ENCODE assay signal across 18 cellular contexts in the genomic region with DNA sequence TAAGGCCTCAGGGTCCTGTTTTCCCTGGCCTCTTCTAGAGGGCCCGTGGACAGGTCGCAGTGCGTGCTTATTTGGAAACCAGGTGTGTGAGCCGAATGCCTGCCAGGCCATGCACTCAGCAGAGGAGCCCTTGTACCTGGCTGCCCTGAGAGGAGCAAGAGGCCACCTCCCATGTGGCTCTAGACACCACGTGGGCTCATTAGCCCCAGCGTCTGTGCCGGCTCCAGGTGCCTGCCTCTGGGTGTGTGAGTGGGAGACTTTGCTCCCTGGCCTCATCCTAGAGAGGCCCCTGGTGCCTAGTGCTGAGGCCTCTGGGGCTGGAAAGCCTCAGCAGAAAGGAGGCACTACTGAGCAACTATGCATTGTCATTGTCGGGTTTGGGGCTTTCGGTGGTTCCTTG. TPM values are rescaled to one million over a fixed set of nuclear protein-coding genes. Genes with fewer than 3 reads are reported as not detected.
DNase-seq lines count a peak whose midpoint lies in the region; ATAC-seq, FAIRE-seq and TF ChIP-seq lines count a peak whose summit lies in the region.
"Had no signal": no experiment of that assay in that cellular context is flagged by ENCODE, and none has a peak within 500 bp of the region (broad histone marks: within the 10 kb centered on the region; RNA-seq: fewer than 3 reads in every experiment).

No MANE protein-coding gene starts in this region.

- H3K23me2 ChIP-seq in H1 (ENCODE audit: low read depth, low read length) = no peaks in the 10 kb centered on the region

- no peaks in the 10 kb centered on the region for H3K27me3 Mint-ChIP-seq in CD8-positive, alpha-beta T cell (ENCODE audit: low read depth)

- H3K36me3 Mint-ChIP-seq in CD8-positive, alpha-beta T cell = peaks cover 84% of the 10 kb centered on the region

- no peaks in the 10 kb centered on the region for H3K9me3 ChIP-seq in CD8-positive, alpha-beta T cell (ENCODE audit: low read length)
- H3K9me3 ChIP-seq in Peyer's patch (no peaks in the 10 kb centered on the region), H1 (ENCODE audit: insufficient read depth in 2 of 2, low read depth in 1 of 2, low read length in 1 of 2) (no peaks in the 10 kb centered on the region), neuronal stem cell (replicated peaks in 1 of 2; ENCODE audit: control insufficient read depth in 2 of 2, insufficient read depth in 1 of 2, low read depth in 1 of 2, low read length in 2 of 2) (peaks cover 5% of the 10 kb centered on the region in 2 donors), aorta (ENCODE audit: control insufficient read depth, low read length) (no peaks in the 10 kb centered on the region)

- no peak overlapping the region for H4K91ac ChIP-seq in H1 (replicated peaks; ENCODE audit: insufficient read length, low read length)
- no peak overlapping the region for H4K91ac ChIP-seq in neuronal stem cell (ENCODE audit: low read depth, low read length, poor library complexity)

- DNase-seq in CD8-positive, alpha-beta T cell = no peak
- DNase-seq in Peyer's patch = peak in 2 of 3 donors; percentile 87 to 89
- DNase-seq in H1 (ENCODE audit: low read depth in 1 of 2, low spot score in 2 of 2) = no peak
- no peak for DNase-seq in neuronal stem cell (ENCODE audit: low spot score)
- no peak for DNase-seq in aorta
- DNase-seq in stimulated activated naive CD4-positive, alpha-beta T cell (lab: John Stamatoyannopoulos, UW) = no peak
- DNase-seq: activated CD4-positive, alpha-beta T cell treated with anti-CD3 and anti-CD28 coated beads, Interleukin-2, amount 50 U/mL, for 1 hour; activated T-cell treated with anti-CD3 and anti-CD28 coated beads, Interleukin-2, amount 50 U/mL, for 48 hours; caudate nucleus; GDM1; NCI-H1694 treated with DMSO at 0.1 percent for 48 hours; NCI-H524; retina had no signal

- H3K23ac ChIP-seq in H1 (ENCODE audit: insufficient read length) = no peak overlapping the region
- peak overlapping the region; percentile 8 for H3K23ac ChIP-seq in neuronal stem cell (ENCODE audit: low read depth, low read length, poor library complexity)

- H3K14ac ChIP-seq in H1 (ENCODE audit: insufficient read length) = no peak overlapping the region
- H3K14ac ChIP-seq in neuronal stem cell (ENCODE audit: low read length) = no peak overlapping the region

- POLR2A ChIA-PET in CD8-positive, alpha-beta T cell (lab: Charles Lee) = interaction anchor here (1.0 to 1.6 kb wide), 6 partner anchors 11 to 107 kb away, joined by 3 to 5 read pairs (median 4); no protein-coding TSS in a partner anchor
- POLR2A ChIA-PET in H1 (lab: Charles Lee; ENCODE audit: partially characterized antibody) = no interaction called here

- no peaks in the 10 kb centered on the region for H3K9me3 Mint-ChIP-seq in CD8-positive, alpha-beta T cell

- no peak overlapping the region for H3K9ac ChIP-seq in H1 (replicated peaks in 1 of 4; ENCODE audit: extremely low read depth in 1 of 4, low read depth in 3 of 4, low read length in 3 of 4)
- H3K9ac ChIP-seq in neuronal stem cell (ENCODE audit: low read depth, low read length, poor library complexity) = no peak overlapping the region

- peaks cover 69% of the 10 kb centered on the region for H3K4me1 ChIP-seq in CD8-positive, alpha-beta T cell (ENCODE audit: insufficient read depth, low read length)
- H3K4me1 ChIP-seq in Peyer's patch (peaks cover 0 to 79% (median 3%) of the 10 kb centered on the region in 4 donors), H1 (replicated peaks in 1 of 4; ENCODE audit: control insufficient read depth in 3 of 4, insufficient read depth in 4 of 4, low read length in 3 of 4) (peaks cover 0 to 22% (median 1%) of the 10 kb centered on the region in 4 experiments; a peak in 5 of 7 replicates), neuronal stem cell (ENCODE audit: control insufficient read depth in 2 of 2, insufficient read depth in 1 of 2, low read depth in 1 of 2, low read length in 2 of 2) (peaks cover 0 to 5% of the 10 kb centered on the region in 2 donors), aorta (ENCODE audit: control insufficient read depth in 1 of 2, insufficient read depth in 2 of 2, low read length in 2 of 2) (no peaks in the 10 kb centered on the region)

- H2BK20ac ChIP-seq in H1 (ENCODE audit: low read length) = no peak overlapping the region

- no peak overlapping the region for H3K4ac ChIP-seq in H1 (replicated peaks; ENCODE audit: insufficient read length, low read depth, low read length)
- H3K4ac ChIP-seq in neuronal stem cell (ENCODE audit: low read length) = no peak overlapping the region

- intact Hi-C loops in CD8-positive, alpha-beta T cell (cut with DNase I, micrococcal nuclease) = no loop called here
- intact Hi-C loops in aorta (cut with DNase I) = no loop called here

- H3K79me2 ChIP-seq in H1 (ENCODE audit: control insufficient read depth in 1 of 2, insufficient read depth in 2 of 2, low read length in 2 of 2) = peaks cover 0 to 3% of the 10 kb centered on the region in 2 experiments; a peak in 1 of 4 replicates

- 92% methylated on average over 5 of the region's 9 CpGs; no CpG with 5 or more reads in 1 of the 2 experiments for WGBS in H1 (ENCODE audit: extremely low coverage in 1 of 2, insufficient coverage in 1 of 2, insufficient read length in 1 of 2, insufficient replicate concordance in 2 of 2, low coverage in 1 of 2, low lambda C conversion rate in 2 of 2, missing lambda C conversion rate in 1 of 2), 2 experiments
- WGBS in neuronal stem cell (ENCODE audit: extremely low coverage in 2 of 2, insufficient read length in 2 of 2, insufficient replicate concordance in 1 of 2), 2 donors = no CpG with 5 or more reads among the region's 9 CpGs
- WGBS in aorta, 2 donors = 69 to 70% methylated on average over 9 of the region's 9 CpGs

- no peak for TF ChIP-seq EP300 in H1 (IDR thresholded peaks at IDR 0.05; ENCODE audit: borderline replicate concordance in 1 of 2, low read depth in 2 of 2, low read length in 2 of 2)

- H3K79me1 ChIP-seq in H1 (ENCODE audit: low read depth, low read length) (peaks cover 2% of the 10 kb centered on the region), neuronal stem cell (ENCODE audit: low read depth, low read length) (no peaks in the 10 kb centered on the region)

- H4K8ac ChIP-seq in H1 (ENCODE audit: extremely low read depth, insufficient read depth, low read length) (no peak overlapping the region), neuronal stem cell (ENCODE audit: low read depth, low read length) (no peak overlapping the region)

- H3K4me2 ChIP-seq in H1 (ENCODE audit: insufficient read depth in 1 of 2, low read depth in 2 of 2, low read length in 2 of 2) = peak overlapping the region in 1 of 2 experiments; percentile 22; a peak in 1 of 4 replicates
- no peak overlapping the region for H3K4me2 ChIP-seq in neuronal stem cell (ENCODE audit: insufficient read depth, low read length, poor library complexity, severe bottlenecking)

- H2BK12ac ChIP-seq in H1 (ENCODE audit: low read depth, low read length) = no peak overlapping the region; the same call in 1 of the 2 replicates
- no peak overlapping the region for H2BK12ac ChIP-seq in neuronal stem cell (ENCODE audit: low read length)

- no peak overlapping the region for H2BK120ac ChIP-seq in H1 (replicated peaks; ENCODE audit: low read depth, low read length)
- no peak overlapping the region for H2BK120ac ChIP-seq in neuronal stem cell (ENCODE audit: low read depth, low read length)

- no peaks in the 10 kb centered on the region for H3K27me3 ChIP-seq in CD8-positive, alpha-beta T cell (ENCODE audit: insufficient read depth, low read length)
- H3K27me3 ChIP-seq in Peyer's patch (no peaks in the 10 kb centered on the region), H1 (replicated peaks in 1 of 4; ENCODE audit: control insufficient read depth in 3 of 4, extremely low read depth in 1 of 4, insufficient read depth in 3 of 4, low read length in 3 of 4) (no peaks in the 10 kb centered on the region), neuronal stem cell (ENCODE audit: control insufficient read depth in 3 of 3, insufficient read depth in 3 of 3, low read depth in 1 of 3, low read length in 3 of 3) (no peaks in the 10 kb centered on the region), aorta (ENCODE audit: control insufficient read depth in 1 of 2, insufficient read depth in 2 of 2, low read length in 1 of 2) (no peaks in the 10 kb centered on the region)

- H3K36me3 ChIP-seq in CD8-positive, alpha-beta T cell (ENCODE audit: insufficient read depth, low read length) = peaks cover 33% of the 10 kb centered on the region
- H3K36me3 ChIP-seq in Peyer's patch (peaks cover 0 to 38% (median 0%) of the 10 kb centered on the region in 3 donors), H1 (ENCODE audit: control insufficient read depth in 2 of 4, insufficient read depth in 4 of 4, low read length in 3 of 4) (peaks cover 0 to 7% (median 0%) of the 10 kb centered on the region in 4 experiments; a peak in 2 of 8 replicates), neuronal stem cell (replicated peaks in 1 of 2; ENCODE audit: control insufficient read depth in 2 of 2, insufficient read depth in 2 of 2, low read length in 2 of 2) (peaks cover 6 to 34% of the 10 kb centered on the region in 2 donors), aorta (ENCODE audit: control insufficient read depth in 1 of 2, insufficient read depth in 2 of 2, low read length in 1 of 2) (peaks cover 0 to 2% of the 10 kb centered on the region in 2 donors)

- TF ChIP-seq CTCF in CD8-positive, alpha-beta T cell (IDR thresholded peaks at IDR 0.05) = no peak
- TF ChIP-seq CTCF in Peyer's patch (IDR thresholded peaks at IDR 0.05) (peak in 3 of 6 experiments; percentile 41 to 71 (median 65)), H1 (IDR thresholded peaks at IDR 0.05; ENCODE audit: control extremely low read depth in 1 of 3, insufficient read depth in 1 of 3, low read depth in 1 of 3, low read length in 3 of 3) (peak in 1 of 3 experiments; percentile 26; a peak in 1 of 4 replicates)

- no peak overlapping the region for H3K27ac ChIP-seq in CD8-positive, alpha-beta T cell (ENCODE audit: low read depth, low read length)
- H3K27ac ChIP-seq in Peyer's patch = peak overlapping the region in 3 of 4 donors; percentile 65 to 93 (median 84)
- no peak overlapping the region for H3K27ac ChIP-seq in H1 (ENCODE audit: low read depth, low read length)
- H3K27ac ChIP-seq in neuronal stem cell (replicated peaks; ENCODE audit: low read length) = no peak overlapping the region
- H3K27ac ChIP-seq in aorta (ENCODE audit: low read depth in 1 of 2, low read length in 2 of 2) = no peak overlapping the region

- peak overlapping the region; percentile 32 for H3K27ac Mint-ChIP-seq in CD8-positive, alpha-beta T cell

- peak; percentile 15 for ATAC-seq in CD8-positive, alpha-beta T cell
- ATAC-seq in HG02884 (IDR thresholded peaks at IDR 0.05; ENCODE audit: unreplicated experiment) (no peak), aorta (ENCODE audit: low FRiP score) (no peak), GM21447 (IDR thresholded peaks at IDR 0.05; ENCODE audit: unreplicated experiment) (no peak)
- ATAC-seq: SK-N-SH treated with all-trans-retinoic acid at 6 μM for 48 hours had no signal

- no peak overlapping the region for H3K4me3 ChIP-seq in CD8-positive, alpha-beta T cell (ENCODE audit: low read depth, low read length)
- peak overlapping the region in 1 of 4 donors; percentile 18 for H3K4me3 ChIP-seq in Peyer's patch
- H3K4me3 ChIP-seq in H1 (ENCODE audit: extremely low read depth in 1 of 4, insufficient read depth in 2 of 4, low read depth in 3 of 4, low read length in 4 of 4) = no peak overlapping the region
- no peak overlapping the region for H3K4me3 ChIP-seq in neuronal stem cell (ENCODE audit: low read length in 2 of 2)
- no peak overlapping the region for H3K4me3 ChIP-seq in aorta (ENCODE audit: low read length in 2 of 2)

- no peak overlapping the region for H3K4me3 Mint-ChIP-seq in CD8-positive, alpha-beta T cell

- no peak for TF ChIP-seq RAD21 in H1 (IDR thresholded peaks at IDR 0.05 in 1 of 2, conservative IDR thresholded peaks at IDR 0.05 in 1 of 2; ENCODE audit: low read depth in 2 of 2, low read length in 2 of 2)

- CTCF ChIA-PET in CD8-positive, alpha-beta T cell (lab: Charles Lee) = interaction anchor here (0.9 to 5.9 kb wide), 12 partner anchors 11 to 177 kb away, joined by 3 to 35 read pairs (median 4); no protein-coding TSS in a partner anchor
- CTCF ChIA-PET in H1 (lab: Charles Lee; ENCODE audit: partially characterized antibody) = interaction anchor here (0.9 to 3.3 kb wide), 10 partner anchors 9 to 111 kb away, joined by 3 to 24 read pairs (median 4); no protein-coding TSS in a partner anchor

- FAIRE-seq in H1 (lab: Jason Lieb, UNC) = no peak
- FAIRE-seq: HTR-8/SVneo, TTC549 had no signal

- H3K18ac ChIP-seq in H1 (ENCODE audit: extremely low read depth, low read length) (no peak overlapping the region), neuronal stem cell (ENCODE audit: low read length) (no peak overlapping the region)

- H2BK5ac ChIP-seq in H1 (ENCODE audit: low read depth, low read length) (peak overlapping the region; percentile 61), neuronal stem cell (ENCODE audit: low read length) (no peak overlapping the region)

- H2AFZ ChIP-seq in H1 (ENCODE audit: low read length) (no peak overlapping the region), neuronal stem cell (ENCODE audit: low read length) (no peak overlapping the region)

- H4K5ac ChIP-seq in H1 (ENCODE audit: insufficient read length, low read depth, low read length) = no peak overlapping the region

- peaks cover 73% of the 10 kb centered on the region for H3K4me1 Mint-ChIP-seq in CD8-positive, alpha-beta T cell (ENCODE audit: low read depth)

- H2BK15ac ChIP-seq in H1 (ENCODE audit: low read length) (no peak overlapping the region), neuronal stem cell (ENCODE audit: low read length) (no peak overlapping the region)

- H2AK5ac ChIP-seq in H1 (ENCODE audit: low read depth, low read length) (no peak overlapping the region), neuronal stem cell (ENCODE audit: low read depth, low read length) (no peak overlapping the region)

- TF ChIP-seq POLR2A in Peyer's patch (IDR thresholded peaks at IDR 0.05) (peak in 1 of 2 donors; percentile 59), H1 (IDR thresholded peaks at IDR 0.05; ENCODE audit: control extremely low read depth in 1 of 2, low read depth in 2 of 2, low read length in 2 of 2) (no peak)

- peaks cover 2 to 3% of the 10 kb centered on the region in 2 experiments for H4K20me1 ChIP-seq in H1 (replicated peaks in 1 of 2; ENCODE audit: control insufficient read depth in 1 of 2, insufficient read depth in 2 of 2, low read length in 2 of 2)

- no peak overlapping the region for H3K56ac ChIP-seq in H1 (replicated peaks; ENCODE audit: insufficient read length, low read depth, low read length)

RNA-seq across cellular contexts. Expression of gene KLF13, which starts 50.4 kb away (rescaled TPM):
- total RNA-seq in CD8-positive, alpha-beta T cell = 100 to 1,000 TPM; 359 to 364 TPM
- 10 to 100 TPM; 51.2 to 80.4 (median 75.6) TPM for total RNA-seq in Peyer's patch
- 32.4 and 33.4 TPM in 2 replicates for total RNA-seq in H1 (2021; fragmentation: NEBNext Ultra II Directional; extraction: Animal tissue kit (Norgen Biotek cat#: 25700))
- polyA plus RNA-seq in H1 (2011; rRNA removed) = 15.7 and 18.3 TPM in 2 replicates
- 16.2 TPM for polyA plus RNA-seq in H1 (2011; cell fraction: cytosol; rRNA removed)
- 17.3 TPM for polyA plus RNA-seq in H1 (2011; cell fraction: nucleus; rRNA removed)
- 21.5 to 39.3 TPM (median 24.4 TPM) in 4 replicates for polyA plus RNA-seq in H1 (2012, experiment 1 of 2)
- 13.0 TPM for polyA plus RNA-seq in H1 (2012, experiment 2 of 2)
- 34.5 TPM for polyA plus RNA-seq in H1 (2013, experiment 1 of 2)
- 37.8 TPM for polyA plus RNA-seq in H1 (2013, experiment 2 of 2)
- 15.4 and 21.4 TPM in 2 replicates for polyA minus RNA-seq in H1 (2011; rRNA and poly(A)+ RNA removed)
- polyA minus RNA-seq in H1 (2011; cell fraction: cytosol; rRNA and poly(A)+ RNA removed) = 21.7 TPM
- 10.9 TPM for polyA minus RNA-seq in H1 (2011; cell fraction: nucleus; rRNA and poly(A)+ RNA removed)
- polyA plus RNA-seq in neuronal stem cell (2013, experiment 1 of 2) = 42.9 TPM
- polyA plus RNA-seq in neuronal stem cell (2013, experiment 2 of 2) = 42.1 TPM
- 10 to 100 TPM; 31.3 to 58.7 TPM for total RNA-seq in aorta
- polyA plus RNA-seq in aorta = 10 to 100 TPM; 27.2 to 35.9 TPM

Comparison
In these comparisons a context has a peak if more than half of its experiments do, and no peak if none do; other contexts are left out.
1. DNase-seq: peak in Peyer's patch (2 of 3); none in CD8-positive, alpha-beta T cell (0 of 7), H1 (0 of 2), neuronal stem cell (single experiment), aorta (0 of 2) and stimulated activated naive CD4-positive, alpha-beta T cell (0 of 6).
2. H3K27ac ChIP-seq: peak in Peyer's patch (3 of 4); none in CD8-positive, alpha-beta T cell (single experiment), H1 (single experiment), neuronal stem cell (single experiment) and aorta (0 of 2).
3. RNA of gene KLF13, which starts 50.4 kb away (total RNA-seq): 359 to 364 TPM in CD8-positive, alpha-beta T cell; 51.2 to 80.4 TPM in Peyer's patch, 31.3 to 58.7 TPM in aorta and 32.4 to 33.4 TPM in H1; every median in the first group is over 4 times any median in the second.